8 cellular contexts compared by ENCODE assay signal in genomic region chr2:234257859-234258561, GRCh38.
DNase-seq lines count a peak whose midpoint lies in the region; ATAC-seq, FAIRE-seq and TF ChIP-seq lines count a peak whose summit lies in the region.

No MANE protein-coding gene starts in this region.

- no peaks in the 10 kb centered on the region for H3K79me2 ChIP-seq in neural progenitor cell (ENCODE audit: low read depth)

- H3K9me3 Mint-ChIP-seq in neural progenitor cell = no peaks in the 10 kb centered on the region

- H3K27me3 ChIP-seq in A673 (replicated peaks; ENCODE audit: insufficient read depth, low read depth, low read length, poor library complexity) (no peaks in the 10 kb centered on the region), neural progenitor cell (no peaks in the 10 kb centered on the region)

- H3K27me3 Mint-ChIP-seq in neural progenitor cell (ENCODE audit: insufficient read depth, low read depth) = peaks cover 12% of the 10 kb centered on the region

- no peaks in the 10 kb centered on the region for H4K20me1 ChIP-seq in neural progenitor cell (ENCODE audit: low read depth)

- peak; percentile 65 for DNase-seq in A673 (ENCODE audit: low spot score)
- DNase-seq in SHP77 (lab: John Stamatoyannopoulos, UW) = peak; percentile 53 to 82
- DNase-seq in epithelial cell of proximal tubule (ENCODE audit: low read depth) = peak; percentile 92
- peak; percentile 60 for DNase-seq in neural progenitor cell (ENCODE audit: low spot score)
- no peak for DNase-seq in DMS153 treated with DMSO at 0.1 percent for 48 hours (lab: John Stamatoyannopoulos, UW; ENCODE audit: unreplicated experiment)
- DNase-seq in GM12891 (ENCODE audit: insufficient read length, low spot score) = no peak

- TF ChIP-seq CTCF in A673 (conservative IDR thresholded peaks at IDR 0.05; ENCODE audit: low read depth, low read length) = peak; percentile 36
- peak; percentile 19 for TF ChIP-seq CTCF in GM12873 (IDR thresholded peaks at IDR 0.05; ENCODE audit: insufficient read depth, low read depth, low read length, missing control alignments)
- TF ChIP-seq CTCF in epithelial cell of proximal tubule (conservative IDR thresholded peaks at IDR 0.05; ENCODE audit: low read depth, low read length) = peak; percentile 92
- TF ChIP-seq CTCF in neural progenitor cell (IDR thresholded peaks at IDR 0.05) = peak; percentile 52

- H3K36me3 Mint-ChIP-seq in neural progenitor cell = no peaks in the 10 kb centered on the region

- intact Hi-C loops in A673 (cut with micrococcal nuclease; ENCODE audit: unreplicated experiment) = loop anchor here (5.0 kb wide), 1 partner anchor 121 kb away; no protein-coding TSS in a partner anchor

- H3K4me2 ChIP-seq in neural progenitor cell = no peak overlapping the region

- H3K36me3 ChIP-seq in A673 (ENCODE audit: insufficient read depth, low read length, poor library complexity, severe bottlenecking) (no peaks in the 10 kb centered on the region), neural progenitor cell (no peaks in the 10 kb centered on the region)

- CTCF ChIA-PET in A673 (lab: Charles Lee) = no interaction called here

- no peaks in the 10 kb centered on the region for H3K9me3 ChIP-seq in A673 (ENCODE audit: low read depth, low read length, poor library complexity, severe bottlenecking)
- no peaks in the 10 kb centered on the region for H3K9me3 ChIP-seq in neural progenitor cell (ENCODE audit: low read depth)

- no peaks in the 10 kb centered on the region for H3K4me1 ChIP-seq in A673 (ENCODE audit: insufficient read depth, low read length, poor library complexity, severe bottlenecking)
- no peaks in the 10 kb centered on the region for H3K4me1 ChIP-seq in neural progenitor cell

- no TSS peak for BruUV-seq in A673 (replicated peaks; lab: Mats Ljungman, UMichigan)

- H3F3A ChIP-seq in neural progenitor cell (ENCODE audit: low read depth) = no peaks in the 10 kb centered on the region

- H3K9ac ChIP-seq in neural progenitor cell = no peak overlapping the region

- POLR2A ChIA-PET in A673 (lab: Charles Lee; ENCODE audit: low non-redundant PET) = no interaction called here

- H3K4me1 Mint-ChIP-seq in neural progenitor cell = peaks cover 10% of the 10 kb centered on the region

- H3K4me3 Mint-ChIP-seq in neural progenitor cell = no peak overlapping the region

- TF ChIP-seq POLR2A in GM12891 (IDR thresholded peaks at IDR 0.05; ENCODE audit: low read depth, low read length) = no peak

- no peak for ATAC-seq in GM19452 (IDR thresholded peaks at IDR 0.05; ENCODE audit: unreplicated experiment)

- H3K27ac ChIP-seq in A673 (ENCODE audit: low read depth, low read length, poor library complexity, severe bottlenecking) (no peak overlapping the region), neural progenitor cell (no peak overlapping the region)

- no peak for FAIRE-seq in GM12891 (lab: Jason Lieb, UNC)

- H2AFZ ChIP-seq in neural progenitor cell (replicated peaks) = peak overlapping the region; percentile 77

- no peak overlapping the region for H3K4me3 ChIP-seq in A673 (ENCODE audit: low read depth, low read length, poor library complexity, severe bottlenecking)
- no peak overlapping the region for H3K4me3 ChIP-seq in epithelial cell of proximal tubule (ENCODE audit: low read depth, low read length)
- H3K4me3 ChIP-seq in neural progenitor cell = no peak overlapping the region

- peak overlapping the region; percentile 21 for H3K27ac Mint-ChIP-seq in neural progenitor cell

TF ChIP-seq in GM12891, 5 proteins besides CTCF, POLR2A, EP300 and RAD21:
- no peak for TF ChIP-seq POLR2AphosphoS5 (IDR thresholded peaks at IDR 0.05; ENCODE audit: low read depth, low read length)
- TF ChIP-seq SPI1 (IDR thresholded peaks at IDR 0.05; ENCODE audit: low read depth, low read length) = no peak
- TF ChIP-seq PAX5 (IDR thresholded peaks at IDR 0.05; ENCODE audit: insufficient read depth, low read length, severe bottlenecking) = no peak
- no peak for TF ChIP-seq TAF1 (IDR thresholded peaks at IDR 0.05; ENCODE audit: low read depth, low read length)
- TF ChIP-seq POU2F2 (IDR thresholded peaks at IDR 0.05; ENCODE audit: low read depth, low read length) = no peak

Comparison
In these comparisons a context has a peak if more than half of its experiments do, and no peak if none do; other contexts are left out.
1. DNase-seq: peak in A673 (single experiment), SHP77 (2 of 2), epithelial cell of proximal tubule (single experiment) and neural progenitor cell (single experiment); none in DMS153 treated with DMSO at 0.1 percent for 48 hours (single experiment) and GM12891 (single experiment).
2. CTCF ChIP-seq: peak in every context shown above with its lines; median percentile 92 in epithelial cell of proximal tubule; 52 in neural progenitor cell; 36 in A673; 19 in GM12873.